ENCODE assay signal across 24 cellular contexts in genomic region chr4:61292322-61292721, GRCh38.
DNase-seq lines count a peak whose midpoint lies in the region; ATAC-seq, FAIRE-seq and TF ChIP-seq lines count a peak whose summit lies in the region.
"Had no signal": no experiment of that assay in that cellular context is flagged by ENCODE, and none has a peak within 500 bp of the region (broad histone marks: within the 10 kb centered on the region; RNA-seq: fewer than 3 reads in every experiment).

No MANE protein-coding gene starts in this region.

- TF ChIP-seq CTCF in bronchial epithelial cell (IDR thresholded peaks at IDR 0.05; ENCODE audit: insufficient read depth, low read length, severe bottlenecking) (no peak), glutamatergic neuron (IDR thresholded peaks at IDR 0.05; ENCODE audit: partially characterized antibody, unreplicated experiment) (no peak), heart left ventricle (IDR thresholded peaks at IDR 0.05) (no peak)

- no peak overlapping the region for H2AK5ac ChIP-seq in trophoblast cell (ENCODE audit: low read length)

- peak overlapping the region; percentile 75 for H3K27ac Mint-ChIP-seq in glutamatergic neuron (ENCODE audit: unreplicated experiment)
- H3K27ac Mint-ChIP-seq: CD14-positive monocyte; CD4-positive, alpha-beta memory T cell; CD4-positive, CD25-positive, alpha-beta regulatory T cell; CD8-positive, alpha-beta memory T cell had no signal

- H3K9me3 Mint-ChIP-seq in glutamatergic neuron (ENCODE audit: unreplicated experiment) = peaks cover 1% of the 10 kb centered on the region

- H3K27me3 ChIP-seq in bronchial epithelial cell (ENCODE audit: control insufficient read depth, insufficient read depth, low read length) (no peaks in the 10 kb centered on the region), heart left ventricle (no peaks in the 10 kb centered on the region), trophoblast cell (ENCODE audit: insufficient read depth, low read length) (no peaks in the 10 kb centered on the region)
- H3K27me3 ChIP-seq: BE2C, BLaER1 had no signal

- no peak overlapping the region for H3K4ac ChIP-seq in trophoblast cell (ENCODE audit: low read depth, low read length)

- FAIRE-seq in bronchial epithelial cell (lab: Jason Lieb, UNC) = no peak
- FAIRE-seq: A204.1, G401.6, GM12891, GM19239 had no signal

- H3K23ac ChIP-seq in trophoblast cell (ENCODE audit: low read length) = no peak overlapping the region

- ATAC-seq in esophagus mucosa (peak; percentile 52), heart left ventricle (no peak), GM18517 (IDR thresholded peaks at IDR 0.05; ENCODE audit: unreplicated experiment) (no peak)

- intact Hi-C loops in heart left ventricle (cut with DNase I) = no loop called here

- no peak overlapping the region for H2AFZ ChIP-seq in trophoblast cell (ENCODE audit: insufficient read depth, low read length, poor library complexity)

- no peak overlapping the region for H4K12ac ChIP-seq in trophoblast cell (ENCODE audit: low read depth, low read length)

- no peak overlapping the region for H2BK120ac ChIP-seq in trophoblast cell (ENCODE audit: insufficient read depth, low read length, poor library complexity)

- H2BK12ac ChIP-seq in trophoblast cell (ENCODE audit: low read length) = no peak overlapping the region

- H3K9ac ChIP-seq in trophoblast cell (ENCODE audit: low read length) = no peak overlapping the region
- H3K9ac ChIP-seq: BLaER1 had no signal

- H3K4me1 ChIP-seq in heart left ventricle = no peaks in the 10 kb centered on the region
- no peaks in the 10 kb centered on the region for H3K4me1 ChIP-seq in trophoblast cell (ENCODE audit: control insufficient read depth in 1 of 2, insufficient read depth in 2 of 2, low read length in 2 of 2)
- H3K4me1 ChIP-seq: BE2C, BLaER1 had no signal

- H3K4me2 ChIP-seq in trophoblast cell (ENCODE audit: low read length) = no peak overlapping the region
- H3K4me2 ChIP-seq: BLaER1 had no signal

- H3K27me3 Mint-ChIP-seq in glutamatergic neuron (ENCODE audit: unreplicated experiment) = peaks cover 4% of the 10 kb centered on the region
- H3K27me3 Mint-ChIP-seq: CD4-positive, alpha-beta memory T cell; CD4-positive, CD25-positive, alpha-beta regulatory T cell; CD8-positive, alpha-beta memory T cell had no signal

- H3K4me3 ChIP-seq in bronchial epithelial cell (ENCODE audit: low read depth, low read length) (no peak overlapping the region), heart left ventricle (no peak overlapping the region), trophoblast cell (ENCODE audit: low read depth, low read length) (no peak overlapping the region)
- H3K4me3 ChIP-seq: BLaER1 had no signal

- TF ChIP-seq POLR2A in heart left ventricle (IDR thresholded peaks at IDR 0.05) = no peak

- H3K14ac ChIP-seq in trophoblast cell (ENCODE audit: low read length) = no peak overlapping the region

- H3K36me3 ChIP-seq in bronchial epithelial cell (ENCODE audit: control insufficient read depth, insufficient read depth, low read length) (no peaks in the 10 kb centered on the region), heart left ventricle (no peaks in the 10 kb centered on the region), trophoblast cell (ENCODE audit: control insufficient read depth in 1 of 2, insufficient read depth in 2 of 2, low read length in 2 of 2) (no peaks in the 10 kb centered on the region)
- H3K36me3 ChIP-seq: BE2C, BLaER1 had no signal

- no peak overlapping the region for H3K18ac ChIP-seq in trophoblast cell (ENCODE audit: low read length)

- DNase-seq in NCI-H69 (lab: John Stamatoyannopoulos, UW) (peak; percentile 43), bronchial epithelial cell (ENCODE audit: low read depth) (peak; percentile 63), glutamatergic neuron (no peak), DMS 273 treated with DMSO at 0.1 percent for 48 hours (lab: John Stamatoyannopoulos, UW) (no peak), heart left ventricle (no peak), trophoblast cell (no peak)
- DNase-seq: 8988T; ACHN; BE2C; C1 segment of cervical spinal cord; CD4-positive, alpha-beta memory T cell; CD4-positive, CD25-positive, alpha-beta regulatory T cell; CD8-positive, alpha-beta memory T cell; COR-L47; DMS79 treated with DMSO at 0.1 percent for 48 hours; GF-D8 had no signal

- no peaks in the 10 kb centered on the region for H3K79me2 ChIP-seq in trophoblast cell (ENCODE audit: control insufficient read depth, insufficient read depth, low read length, poor library complexity)

- H2BK5ac ChIP-seq in trophoblast cell (ENCODE audit: low read depth, low read length, poor library complexity) = no peak overlapping the region

- H3K27ac ChIP-seq in heart left ventricle (no peak overlapping the region), trophoblast cell (ENCODE audit: low read depth, low read length) (no peak overlapping the region)
- H3K27ac ChIP-seq: BLaER1 had no signal

- 71 to 87% (median 82%) methylated on average over 3 of the region's 3 CpGs for WGBS in heart left ventricle, 4 donors
- no CpG with 5 or more reads among the region's 3 CpGs for WGBS in trophoblast cell (ENCODE audit: extremely low coverage, insufficient coverage, insufficient read length)

- H3K79me1 ChIP-seq in trophoblast cell (ENCODE audit: low read length) = no peaks in the 10 kb centered on the region

- H3K9me3 ChIP-seq in heart left ventricle = no peaks in the 10 kb centered on the region
- H3K9me3 ChIP-seq in trophoblast cell (ENCODE audit: insufficient read depth, low read depth, low read length) = no peaks in the 10 kb centered on the region
- H3K9me3 ChIP-seq: BE2C, BLaER1 had no signal

- no peak overlapping the region for H3K4me3 Mint-ChIP-seq in glutamatergic neuron (ENCODE audit: unreplicated experiment)
- H3K4me3 Mint-ChIP-seq: CD14-positive monocyte; CD4-positive, alpha-beta memory T cell; CD4-positive, CD25-positive, alpha-beta regulatory T cell; CD8-positive, alpha-beta memory T cell had no signal

- no peak overlapping the region for H4K91ac ChIP-seq in trophoblast cell (ENCODE audit: low read depth, low read length)

- H3K4me1 Mint-ChIP-seq in glutamatergic neuron (ENCODE audit: low read depth, unreplicated experiment) = peaks cover 48% of the 10 kb centered on the region
- H3K4me1 Mint-ChIP-seq: CD14-positive monocyte; CD4-positive, alpha-beta memory T cell; CD4-positive, CD25-positive, alpha-beta regulatory T cell; CD8-positive, alpha-beta memory T cell had no signal

- no peak overlapping the region for H4K8ac ChIP-seq in trophoblast cell (ENCODE audit: low read depth, low read length)

- H3K36me3 Mint-ChIP-seq in glutamatergic neuron (ENCODE audit: unreplicated experiment) = no peaks in the 10 kb centered on the region
- H3K36me3 Mint-ChIP-seq: CD14-positive monocyte; CD4-positive, alpha-beta memory T cell; CD4-positive, CD25-positive, alpha-beta regulatory T cell; CD8-positive, alpha-beta memory T cell had no signal

Comparison
In these comparisons a context has a peak if more than half of its experiments do, and no peak if none do; other contexts are left out.
1. DNase-seq: peak in NCI-H69 (single experiment) and bronchial epithelial cell (single experiment); none in glutamatergic neuron (single experiment), DMS 273 treated with DMSO at 0.1 percent for 48 hours (single experiment), heart left ventricle (0 of 5) and trophoblast cell (0 of 2).